In the genomic region with DNA sequence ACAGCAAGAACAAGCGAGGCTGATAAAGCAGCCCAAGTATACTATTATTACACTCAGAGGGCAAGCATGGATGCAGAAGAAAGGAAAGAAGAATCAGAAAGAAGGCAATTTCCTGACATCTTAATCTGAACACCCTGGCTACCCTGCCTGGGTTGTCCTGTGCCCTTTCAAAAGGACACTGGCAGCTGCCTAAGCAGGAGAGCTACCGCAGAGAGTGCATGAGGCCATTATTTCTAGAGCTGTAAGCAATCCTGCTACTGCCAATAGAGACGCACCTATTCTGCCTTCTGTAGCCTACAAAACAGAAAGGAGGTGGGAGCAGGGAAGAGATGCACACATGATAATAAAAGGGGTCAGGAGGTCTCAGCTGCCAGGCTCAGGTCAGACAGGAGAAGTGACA, we compare ENCODE assay signal across 18 cellular contexts.
"Had no signal": no experiment of that assay in that cellular context is flagged by ENCODE, and none has a peak within 500 bp of the region (broad histone marks: within the 10 kb centered on the region; RNA-seq: fewer than 3 reads in every experiment).

No MANE protein-coding gene starts in this region.

- FAIRE-seq: islet of Langerhans had no signal

- H3K36me3 ChIP-seq: breast epithelium, right atrium auricular region, transverse colon, vagina had no signal

- H3K27me3 ChIP-seq: breast epithelium, foreskin keratinocyte, right atrium auricular region, transverse colon, vagina had no signal

- H3K27ac ChIP-seq: breast epithelium, foreskin keratinocyte, right atrium auricular region, skin epidermis, transverse colon, vagina had no signal

- H3K4me3 ChIP-seq: breast epithelium, right atrium auricular region, skin epidermis, transverse colon, vagina had no signal

- H3K9me3 ChIP-seq: breast epithelium, right atrium auricular region, transverse colon, vagina had no signal

- DNase-seq: activated CD4-positive, alpha-beta T cell treated with anti-CD3 and anti-CD28 coated beads for 1 hour; activated CD4-positive, alpha-beta T cell treated with anti-CD3 and anti-CD28 coated beads, Interleukin-2, amount 50 U/mL, for 4 hours; activated naive CD4-positive, alpha-beta T cell treated with Interleukin-2 at 50 U/mL for 16 hours; activated T-cell treated with anti-CD3 and anti-CD28 coated beads for 4 hours; aorta; dermis blood vessel endothelial cell; effector memory CD8-positive, alpha-beta T cell; foreskin keratinocyte; mammary epithelial cell; stimulated activated CD4-positive, alpha-beta T cell treated with anti-CD3 and anti-CD28 coated beads, Interleukin-4, amount 100 ng/mL, for 4 hours; stimulated activated CD8-positive, alpha-beta memory T cell treated with anti-CD3 and anti-CD28 coated beads, Interleukin-4, amount 100 ng/mL, for 48 hours; stimulated activated naive CD4-positive, alpha-beta T cell treated with Interleukin-2 at 50 U/mL for 16 hours had no signal

- H3K4me1 ChIP-seq: breast epithelium, foreskin keratinocyte, vagina had no signal
